ENCODE assay signal across 1 cellular context in genomic region chr16:28520672-28521071, GRCh38.
TF ChIP-seq lines count a peak whose summit lies in the region.

No MANE protein-coding gene starts in this region.

TF ChIP-seq in HepG2, 621 proteins besides CTCF, POLR2A, EP300 and RAD21 (continued from another document):
- no peak for TF ChIP-seq LBX2 (CRISPR knock-in tag; IDR thresholded peaks at IDR 0.05; ENCODE audit: borderline replicate concordance)
- no peak for TF ChIP-seq THRA (CRISPR knock-in tag; IDR thresholded peaks at IDR 0.05; ENCODE audit: borderline replicate concordance)
- no peak for TF ChIP-seq AKAP8 (CRISPR knock-in tag; IDR thresholded peaks at IDR 0.05)
- no peak for TF ChIP-seq ZMAT5 (CRISPR knock-in tag; IDR thresholded peaks at IDR 0.05; ENCODE audit: borderline replicate concordance, low read depth)
- peak; percentile 69; the same call in 1 of the 2 replicates for TF ChIP-seq ZSCAN25 (CRISPR knock-in tag; IDR thresholded peaks at IDR 0.05)
- TF ChIP-seq STAG1 (CRISPR knock-in tag; IDR thresholded peaks at IDR 0.05), result no peak
- TF ChIP-seq BCL6 (CRISPR knock-in tag; IDR thresholded peaks at IDR 0.05), result 0 out of 2 replicates have a peak, but pooled peaks have one; percentile 32
- TF ChIP-seq ZNF572 (CRISPR knock-in tag; IDR thresholded peaks at IDR 0.05), result no peak
- no peak for TF ChIP-seq ZNF792 (CRISPR knock-in tag; IDR thresholded peaks at IDR 0.05)
- no peak for TF ChIP-seq BORCS8-MEF2B (CRISPR knock-in tag; IDR thresholded peaks at IDR 0.05)
- TF ChIP-seq ZNF75D (CRISPR knock-in tag; IDR thresholded peaks at IDR 0.05; ENCODE audit: borderline replicate concordance), result no peak
- no peak for TF ChIP-seq ZXDC (CRISPR knock-in tag; IDR thresholded peaks at IDR 0.05)
- no peak for TF ChIP-seq ELF4 (CRISPR knock-in tag; IDR thresholded peaks at IDR 0.05; ENCODE audit: borderline replicate concordance)
- no peak for TF ChIP-seq NFE2 (CRISPR knock-in tag; IDR thresholded peaks at IDR 0.05)
- no peak for TF ChIP-seq RNF2 (conservative IDR thresholded peaks at IDR 0.05; ENCODE audit: low read depth)
- TF ChIP-seq BCLAF1 (IDR thresholded peaks at IDR 0.05), result no peak
- TF ChIP-seq SNAPC5 (CRISPR knock-in tag; IDR thresholded peaks at IDR 0.05; ENCODE audit: borderline replicate concordance), result no peak
